Comparison of ENCODE assay signal across 8 cellular contexts in the genomic region with DNA sequence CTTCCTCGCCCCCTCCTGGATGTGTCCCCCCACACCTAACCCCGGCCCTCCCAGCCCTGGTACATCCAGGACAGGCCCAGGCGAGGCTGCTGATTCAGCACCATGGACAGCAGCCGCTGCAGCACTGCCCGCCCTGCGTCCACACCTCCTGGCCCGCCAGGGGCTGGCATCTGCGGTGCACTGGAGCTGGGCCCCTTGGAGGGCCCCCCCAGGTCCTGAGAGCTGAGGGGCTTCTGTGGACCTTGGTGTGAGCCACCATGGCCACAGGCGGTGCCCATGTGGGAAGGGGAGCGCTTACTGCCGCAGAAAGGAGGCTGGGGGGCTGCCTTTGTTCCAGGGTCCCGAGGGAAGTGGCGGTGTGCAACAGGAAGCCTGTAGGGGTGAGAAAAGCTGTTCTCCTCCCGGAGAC. TPM values are rescaled to one million over a fixed set of nuclear protein-coding genes. Genes with fewer than 3 reads are reported as not detected.
DNase-seq lines count a peak whose midpoint lies in the region; ATAC-seq and TF ChIP-seq lines count a peak whose summit lies in the region.

No MANE protein-coding gene starts in this region.

- DNase-seq in ELF-1 (ENCODE audit: low read depth, low spot score) = peak; percentile 76
- no peak for DNase-seq in Panc1 (ENCODE audit: low read depth, low spot score)
- peak; percentile 12 for DNase-seq in activated gamma-delta T cell treated with anti-CD3 and anti-CD28 coated beads, Interleukin-2, amount 50 U/mL, for 16 hours (ENCODE audit: low read depth)
- DNase-seq in iPS DF 6.9 (ENCODE audit: low read depth, low spot score) = peak; percentile 31
- DNase-seq in stimulated activated CD8-positive, alpha-beta memory T cell treated with anti-CD3 and anti-CD28 coated beads, Interleukin-12 subunit alpha, Interleukin-12 subunit beta, amount 100 ng/mL, for 24 hours (ENCODE audit: extremely low read depth) = peak; percentile 9
- DNase-seq in SKM-1 treated with dmso at 0.1 percent for 144 hours (lab: John Stamatoyannopoulos, UW; ENCODE audit: unreplicated experiment) = no peak
- DNase-seq in NCI-H2227 treated with DMSO at 0.1 percent for 48 hours (lab: John Stamatoyannopoulos, UW) = no peak
- DNase-seq in NCI-H1930 (lab: John Stamatoyannopoulos, UW) = no peak

- BruUV-seq in Panc1 (replicated peaks; lab: Mats Ljungman, UMichigan) = no TSS peak

- H3K4me1 ChIP-seq in Panc1 (ENCODE audit: control insufficient read depth, insufficient read depth, low read length) (peaks cover 19% of the 10 kb centered on the region), iPS DF 6.9 (ENCODE audit: control insufficient read depth, insufficient read depth, low read length) (0 out of 2 replicates have a peak, but pooled peaks cover 2% of the 10 kb centered on the region)

- no peak for TF ChIP-seq CTCF in Panc1 (IDR thresholded peaks at IDR 0.05)

- H3K27me3 ChIP-seq in Panc1 (ENCODE audit: control insufficient read depth, insufficient read depth, low read length) (no peaks in the 10 kb centered on the region), iPS DF 6.9 (ENCODE audit: control insufficient read depth, insufficient read depth, low read length) (no peaks in the 10 kb centered on the region)

- H3K4me3 ChIP-seq in Panc1 (ENCODE audit: low read depth in 2 of 2, low read length in 2 of 2) (no peak overlapping the region), iPS DF 6.9 (ENCODE audit: low read length) (no peak overlapping the region)

- in situ Hi-C loops in Panc1 (cut with HindIII; ENCODE audit: low pct_unique_long_range_greater_than_20kb, low sequenced_read_pairs) = no loop called here

- H3K9me3 ChIP-seq in Panc1 (ENCODE audit: control insufficient read depth, insufficient read depth, low read depth, low read length) (no peaks in the 10 kb centered on the region), iPS DF 6.9 (ENCODE audit: control insufficient read depth, insufficient read depth, low read length) (no peaks in the 10 kb centered on the region)

- POLR2A ChIA-PET in Panc1 (lab: Charles Lee) = no interaction called here

- CTCF ChIA-PET in Panc1 (lab: Charles Lee) = interaction anchor here (0.9 kb wide), 1 partner anchor 31 kb away, joined by 3 read pairs; no protein-coding TSS in a partner anchor

- H3K36me3 ChIP-seq in Panc1 (ENCODE audit: control insufficient read depth, insufficient read depth, low read length) (no peaks in the 10 kb centered on the region), iPS DF 6.9 (ENCODE audit: control insufficient read depth, insufficient read depth, low read length) (no peaks in the 10 kb centered on the region)

- WGBS in iPS DF 6.9 (ENCODE audit: insufficient coverage, insufficient read length) = no CpG with 5 or more reads among the region's 14 CpGs

- intact Hi-C loops in Panc1 (cut with micrococcal nuclease; ENCODE audit: unreplicated experiment) = no loop called here

- H3K27ac ChIP-seq in Panc1 (ENCODE audit: low read length) = no peak overlapping the region
- no peak overlapping the region for H3K27ac ChIP-seq in iPS DF 6.9 (ENCODE audit: low read length)

- peak; percentile 42; the same call in 1 of the 2 replicates for ATAC-seq in Panc1

RNA-seq across cellular contexts. Expression of gene CACNA1H, which starts 35.9 kb away (rescaled TPM):
- total RNA-seq in Panc1 (2021; ENCODE audit: unreplicated experiment) = 31.1 TPM
- 40.3 TPM for polyA plus RNA-seq in Panc1 (2012; ENCODE audit: insufficient read length)

RNA-seq across cellular contexts. Expression of gene TPSG1, which starts 36.3 kb away (rescaled TPM):
- 4.6 TPM for total RNA-seq in Panc1 (2021; ENCODE audit: unreplicated experiment)
- 2.4 TPM for polyA plus RNA-seq in Panc1 (2012; ENCODE audit: insufficient read length)

RNA-seq across cellular contexts. Expression of gene TPSB2, which starts 41.2 kb away (rescaled TPM):
- total RNA-seq in Panc1 (2021; ENCODE audit: unreplicated experiment) = 0.57 TPM
- 0.39 TPM for polyA plus RNA-seq in Panc1 (2012; ENCODE audit: insufficient read length)

RNA-seq across cellular contexts. Expression of gene TPSAB1, which starts 51.7 kb away (rescaled TPM):
- total RNA-seq in Panc1 (2021; ENCODE audit: unreplicated experiment) = not detected
- polyA plus RNA-seq in Panc1 (2012; ENCODE audit: insufficient read length) = not detected

Comparison
In these comparisons a context has a peak if more than half of its experiments do, and no peak if none do; other contexts are left out.
1. DNase-seq: peak in ELF-1 (single experiment), activated gamma-delta T cell treated with anti-CD3 and anti-CD28 coated beads, Interleukin-2, amount 50 U/mL, for 16 hours (single experiment), iPS DF 6.9 (single experiment) and stimulated activated CD8-positive, alpha-beta memory T cell treated with anti-CD3 and anti-CD28 coated beads, Interleukin-12 subunit alpha, Interleukin-12 subunit beta, amount 100 ng/mL, for 24 hours (single experiment); none in Panc1 (single experiment), SKM-1 treated with dmso at 0.1 percent for 144 hours (single experiment), NCI-H2227 treated with DMSO at 0.1 percent for 48 hours (single experiment) and NCI-H1930 (0 of 2).